ENCODE assay signal across 13 cellular contexts in the genomic region with DNA sequence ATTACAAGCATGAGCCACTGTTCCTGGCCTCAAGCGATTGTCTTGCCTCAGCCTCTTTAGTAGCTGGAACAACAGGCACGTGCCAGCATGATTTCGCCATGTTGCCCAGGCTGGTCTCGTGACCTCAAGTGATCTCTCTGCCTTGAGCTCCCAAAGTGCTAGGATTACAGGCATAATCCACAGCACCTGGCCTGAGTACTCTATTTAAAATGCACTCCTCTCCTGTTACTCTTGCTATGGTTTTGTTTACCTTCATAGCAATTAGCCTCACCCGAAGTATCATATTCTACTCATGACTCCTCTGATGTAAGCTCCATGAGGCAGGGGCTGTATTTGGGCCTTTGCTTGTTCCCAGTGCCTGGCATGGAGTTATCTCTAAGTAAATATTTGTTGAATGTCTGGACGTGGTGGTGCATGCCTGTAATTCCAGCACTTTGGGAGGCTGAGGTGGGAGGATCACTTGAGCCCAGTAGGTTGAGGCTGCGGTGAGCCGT.
DNase-seq lines count a peak whose midpoint lies in the region; ATAC-seq and TF ChIP-seq lines count a peak whose summit lies in the region.
"Had no signal": no experiment of that assay in that cellular context is flagged by ENCODE, and none has a peak within 500 bp of the region (broad histone marks: within the 10 kb centered on the region; RNA-seq: fewer than 3 reads in every experiment).

No MANE protein-coding gene starts in this region.

- H3K27me3 ChIP-seq in SJCRH30: no peaks in the 10 kb centered on the region
- H3K27me3 ChIP-seq in H7 (ENCODE audit: control insufficient read depth, insufficient read depth, low read length): no peaks in the 10 kb centered on the region

- H3K36me3 Mint-ChIP-seq in type B pancreatic cell: no peaks in the 10 kb centered on the region
- H3K36me3 Mint-ChIP-seq: CD8-positive, alpha-beta memory T cell had no signal

- peak overlapping the region; percentile 43 for H3K27ac ChIP-seq in SJCRH30
- H3K27ac ChIP-seq: esophagus muscularis mucosa had no signal

- DNase-seq in HEK293T (ENCODE audit: extremely low spot score) (no peak), NCI-H2107 treated with DMSO at 0.1 percent for 48 hours (lab: John Stamatoyannopoulos, UW; ENCODE audit: unreplicated experiment) (peak; percentile 92), SJCRH30 (peak; percentile 70 to 81), type B pancreatic cell (ENCODE audit: extremely low spot score, unreplicated experiment) (no peak), cerebellar cortex (ENCODE audit: low spot score) (no peak), H7 (no peak)
- DNase-seq: activated CD4-positive, alpha-beta T cell treated with anti-CD3 and anti-CD28 coated beads for 1 hour; activated T-cell treated with anti-CD3 and anti-CD28 coated beads, Interleukin-2, amount 50 U/mL, for 24 hours; CD8-positive, alpha-beta memory T cell; T-helper 1 cell had no signal

- H3K9me3 Mint-ChIP-seq in type B pancreatic cell: peaks cover 5% of the 10 kb centered on the region
- H3K9me3 Mint-ChIP-seq: activated T-cell treated with anti-CD3 and anti-CD28 coated beads, Interleukin-2, amount 50 U/mL, for 24 hours had no signal

- H3K4me3 ChIP-seq in SJCRH30 (no peak overlapping the region), H7 (ENCODE audit: insufficient read depth, low read depth, low read length) (no peak overlapping the region)
- H3K4me3 ChIP-seq: esophagus muscularis mucosa, smooth muscle cell had no signal

- no peak overlapping the region for H3K4me3 Mint-ChIP-seq in type B pancreatic cell
- H3K4me3 Mint-ChIP-seq: activated T-cell treated with anti-CD3 and anti-CD28 coated beads, Interleukin-2, amount 50 U/mL, for 24 hours; CD8-positive, alpha-beta memory T cell had no signal

- POLR2A ChIA-PET in HEK293T (lab: Yijun Ruan, JAX): interaction anchor here (0.5 kb wide), 1 partner anchor 27 kb away, joined by 3 read pairs; no protein-coding TSS in a partner anchor

- H3K4me1 Mint-ChIP-seq in type B pancreatic cell (ENCODE audit: unreplicated experiment): no peaks in the 10 kb centered on the region
- H3K4me1 Mint-ChIP-seq: CD8-positive, alpha-beta memory T cell had no signal

- no peaks in the 10 kb centered on the region for H3K9me3 ChIP-seq in SJCRH30 (replicated peaks)
- H3K9me3 ChIP-seq: esophagus muscularis mucosa had no signal

- no peak for TF ChIP-seq CTCF in type B pancreatic cell (conservative IDR thresholded peaks at IDR 0.05)

- ATAC-seq in HG03432 (IDR thresholded peaks at IDR 0.05; ENCODE audit: unreplicated experiment): no peak

- H3K27ac Mint-ChIP-seq in type B pancreatic cell: peak overlapping the region; percentile 15
- H3K27ac Mint-ChIP-seq: activated T-cell treated with anti-CD3 and anti-CD28 coated beads, Interleukin-2, amount 50 U/mL, for 24 hours; CD8-positive, alpha-beta memory T cell had no signal

- peaks cover 8% of the 10 kb centered on the region for H3K4me1 ChIP-seq in SJCRH30
- H3K4me1 ChIP-seq: esophagus muscularis mucosa had no signal

- CTCF ChIA-PET in HEK293T (lab: Yijun Ruan, JAX): interaction anchor here (0.7 kb wide), 1 partner anchor 153 kb away, joined by 3 read pairs; no protein-coding TSS in a partner anchor

- H3K27me3 Mint-ChIP-seq in type B pancreatic cell: peaks cover 3% of the 10 kb centered on the region

- H3K36me3 ChIP-seq in SJCRH30: no peaks in the 10 kb centered on the region
- H3K36me3 ChIP-seq in H7 (replicated peaks; ENCODE audit: control insufficient read depth, insufficient read depth, low read length): no peaks in the 10 kb centered on the region
- H3K36me3 ChIP-seq: esophagus muscularis mucosa had no signal

TF ChIP-seq in HEK293T, 16 proteins besides CTCF, POLR2A, EP300 and RAD21:
- TF ChIP-seq ELF4 (IDR thresholded peaks at IDR 0.05): no peak
- TF ChIP-seq, protein P1, sequence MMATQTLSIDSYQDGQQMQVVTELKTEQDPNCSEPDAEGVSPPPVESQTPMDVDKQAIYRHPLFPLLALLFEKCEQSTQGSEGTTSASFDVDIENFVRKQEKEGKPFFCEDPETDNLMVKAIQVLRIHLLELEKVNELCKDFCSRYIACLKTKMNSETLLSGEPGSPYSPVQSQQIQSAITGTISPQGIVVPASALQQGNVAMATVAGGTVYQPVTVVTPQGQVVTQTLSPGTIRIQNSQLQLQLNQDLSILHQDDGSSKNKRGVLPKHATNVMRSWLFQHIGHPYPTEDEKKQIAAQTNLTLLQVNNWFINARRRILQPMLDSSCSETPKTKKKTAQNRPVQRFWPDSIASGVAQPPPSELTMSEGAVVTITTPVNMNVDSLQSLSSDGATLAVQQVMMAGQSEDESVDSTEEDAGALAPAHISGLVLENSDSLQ (IDR thresholded peaks at IDR 0.05): no peak
- peak; percentile 84 for TF ChIP-seq L3MBTL2 (conservative IDR thresholded peaks at IDR 0.05)

Comparison
In these comparisons a context has a peak if more than half of its experiments do, and no peak if none do; other contexts are left out.
1. DNase-seq: peak in NCI-H2107 treated with DMSO at 0.1 percent for 48 hours (single experiment) and SJCRH30 (2 of 2); none in HEK293T (single experiment), type B pancreatic cell (single experiment), cerebellar cortex (single experiment) and H7 (single experiment).